ENCODE assay signal across 13 cellular contexts in the genomic region with DNA sequence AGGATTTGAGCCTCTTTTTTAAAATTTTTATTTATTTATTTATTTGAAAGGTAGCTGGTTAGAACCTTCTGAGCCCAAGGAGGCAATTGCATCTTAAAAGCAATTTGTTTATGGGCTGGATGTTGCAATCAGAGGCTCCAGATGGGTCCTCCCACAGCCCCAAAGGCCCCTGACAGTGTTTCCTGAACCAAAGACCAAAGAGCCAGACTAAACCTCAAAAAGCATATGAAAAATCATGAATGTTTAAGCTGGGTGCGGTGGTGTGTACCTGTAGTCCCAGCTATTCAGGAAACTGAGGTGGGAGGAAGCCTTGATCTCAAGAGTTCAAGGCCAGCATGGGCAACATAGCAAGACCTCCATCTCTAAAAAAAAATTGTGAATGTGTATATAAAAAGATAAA.
DNase-seq lines count a peak whose midpoint lies in the region; ATAC-seq and TF ChIP-seq lines count a peak whose summit lies in the region.
"Had no signal": no experiment of that assay in that cellular context is flagged by ENCODE, and none has a peak within 500 bp of the region (broad histone marks: within the 10 kb centered on the region; RNA-seq: fewer than 3 reads in every experiment).

No MANE protein-coding gene starts in this region.

- TF ChIP-seq CTCF in fibroblast of villous mesenchyme (IDR thresholded peaks at IDR 0.05; ENCODE audit: insufficient read depth, low read depth, low read length), result no peak
- no peak for TF ChIP-seq CTCF in BE2C (IDR thresholded peaks at IDR 0.05; ENCODE audit: low read depth, low read length)

- no peak for ATAC-seq in GM18498 (IDR thresholded peaks at IDR 0.05; ENCODE audit: unreplicated experiment)

- H3K4me1 ChIP-seq in BLaER1 (peaks cover 51% of the 10 kb centered on the region), BE2C (no peaks in the 10 kb centered on the region)
- H3K4me1 ChIP-seq in BLaER1 treated with 17β-estradiol and CSF1 and Interleukin-3, amounts not matched to agents 10 nM and 100 nM, result peaks cover 43 to 70% (median 60%) of the 10 kb centered on the region in 10 experiments

- peak; percentile 14 for DNase-seq in MV-4-11 (lab: John Stamatoyannopoulos, UW)
- DNase-seq in fibroblast of villous mesenchyme (ENCODE audit: low read depth), result peak; percentile 21
- DNase-seq in UCSD-AML1 (lab: John Stamatoyannopoulos, UW; ENCODE audit: unreplicated experiment), result no peak
- no peak for DNase-seq in BE2C
- DNase-seq: ACHN, COR-L47, DMS79, GDM1, H9, KG1 had no signal

- H3K9ac ChIP-seq in BLaER1, result peak overlapping the region; percentile 19; the same call in 1 of the 2 replicates
- peak overlapping the region in 7 of 11 experiments; percentile 1 to 69 (median 47); a peak in 10 of 22 replicates for H3K9ac ChIP-seq in BLaER1 treated with 17β-estradiol and CSF1 and Interleukin-3, amounts not matched to agents 10 nM and 100 nM

- H4K20me1 ChIP-seq in BLaER1, result no peaks in the 10 kb centered on the region
- H4K20me1 ChIP-seq in BLaER1 treated with 17β-estradiol and CSF1 and Interleukin-3, amounts not matched to agents 10 nM and 100 nM, result no peaks in the 10 kb centered on the region

- H3K27me3 ChIP-seq in BLaER1 (no peaks in the 10 kb centered on the region), BE2C (no peaks in the 10 kb centered on the region)
- no peaks in the 10 kb centered on the region for H3K27me3 ChIP-seq in BLaER1 treated with 17β-estradiol and CSF1 and Interleukin-3, amounts not matched to agents 10 nM and 100 nM

- H3K9me3 ChIP-seq in BLaER1, result peaks cover 23% of the 10 kb centered on the region
- peaks cover 19 to 24% (median 21%) of the 10 kb centered on the region in 11 experiments for H3K9me3 ChIP-seq in BLaER1 treated with 17β-estradiol and CSF1 and Interleukin-3, amounts not matched to agents 10 nM and 100 nM (replicated peaks in 1 of 11)
- no peaks in the 10 kb centered on the region for H3K9me3 ChIP-seq in BE2C

- H3K27ac ChIP-seq in BLaER1, result peak overlapping the region; percentile 51; the same call in 1 of the 2 replicates
- peak overlapping the region in 8 of 11 experiments; percentile 55 to 86 (median 74); a peak in 14 of 22 replicates for H3K27ac ChIP-seq in BLaER1 treated with 17β-estradiol and CSF1 and Interleukin-3, amounts not matched to agents 10 nM and 100 nM

- H3K36me3 ChIP-seq in BLaER1, result no peaks in the 10 kb centered on the region
- H3K36me3 ChIP-seq in BLaER1 treated with 17β-estradiol and CSF1 and Interleukin-3, amounts not matched to agents 10 nM and 100 nM, result no peaks in the 10 kb centered on the region
- no peaks in the 10 kb centered on the region for H3K36me3 ChIP-seq in BE2C

- no peak overlapping the region for H3K4me3 ChIP-seq in BLaER1
- peak overlapping the region in 1 of 10 experiments; percentile 16; a peak in 1 of 20 replicates for H3K4me3 ChIP-seq in BLaER1 treated with 17β-estradiol and CSF1 and Interleukin-3, amounts not matched to agents 10 nM and 100 nM
- H3K4me3 ChIP-seq in fibroblast of villous mesenchyme (ENCODE audit: low read depth, low read length), result no peak overlapping the region
- no peak overlapping the region for H3K4me3 ChIP-seq in BE2C (ENCODE audit: low read depth, low read length)

- H3K4me2 ChIP-seq in BLaER1, result peak overlapping the region; percentile 69
- peak overlapping the region; percentile 40 to 86 (median 74) for H3K4me2 ChIP-seq in BLaER1 treated with 17β-estradiol and CSF1 and Interleukin-3, amounts not matched to agents 10 nM and 100 nM

Comparison
In these comparisons a context has a peak if more than half of its experiments do, and no peak if none do; other contexts are left out.
1. DNase-seq: peak in MV-4-11 (single experiment) and fibroblast of villous mesenchyme (single experiment); none in UCSD-AML1 (single experiment) and BE2C (single experiment).